12 cellular contexts compared by ENCODE assay signal in genomic region chr14:75984674-75985073, GRCh38. TPM values are rescaled to one million over a fixed set of nuclear protein-coding genes. Genes with fewer than 3 reads are reported as not detected.
DNase-seq lines count a peak whose midpoint lies in the region; ATAC-seq, FAIRE-seq and TF ChIP-seq lines count a peak whose summit lies in the region.
"Had no signal": no experiment of that assay in that cellular context is flagged by ENCODE, and none has a peak within 500 bp of the region (broad histone marks: within the 10 kb centered on the region; RNA-seq: fewer than 3 reads in every experiment).

No MANE protein-coding gene starts in this region.

- POLR2A ChIA-PET in CD8-positive, alpha-beta memory T cell (lab: Charles Lee), result no interaction called here

- TF ChIP-seq CTCF in astrocyte (IDR thresholded peaks at IDR 0.05; ENCODE audit: insufficient read depth, low read depth, low read length), result no peak
- no peak for TF ChIP-seq CTCF in nephron (IDR thresholded peaks at IDR 0.05; ENCODE audit: unreplicated experiment in 3 of 3)

- H3K27me3 Mint-ChIP-seq in CD4-positive, CD25-positive, alpha-beta regulatory T cell, result no peaks in the 10 kb centered on the region
- peaks cover 0 to 5% of the 10 kb centered on the region in 2 donors for H3K27me3 Mint-ChIP-seq in CD8-positive, alpha-beta memory T cell
- no peaks in the 10 kb centered on the region for H3K27me3 Mint-ChIP-seq in astrocyte (ENCODE audit: low read depth, unreplicated experiment)
- no peaks in the 10 kb centered on the region for H3K27me3 Mint-ChIP-seq in nephron (ENCODE audit: low read depth)

- H3K36me3 Mint-ChIP-seq in CD4-positive, CD25-positive, alpha-beta regulatory T cell, result peaks cover 5% of the 10 kb centered on the region
- H3K36me3 Mint-ChIP-seq in CD8-positive, alpha-beta memory T cell, result peaks cover 0 to 8% (median 0%) of the 10 kb centered on the region in 3 donors
- H3K36me3 Mint-ChIP-seq in astrocyte (ENCODE audit: low read depth, unreplicated experiment) (no peaks in the 10 kb centered on the region), nephron (ENCODE audit: low read depth) (peaks cover 3% of the 10 kb centered on the region)

- no peak overlapping the region for H3K27ac ChIP-seq in CD4-positive, CD25-positive, alpha-beta regulatory T cell (ENCODE audit: insufficient read depth, low read length, poor library complexity, severe bottlenecking)
- no peak overlapping the region for H3K27ac ChIP-seq in CD8-positive, alpha-beta memory T cell (ENCODE audit: low read depth, low read length)
- no peak overlapping the region for H3K27ac ChIP-seq in astrocyte (ENCODE audit: low read depth, low read length)

- no peaks in the 10 kb centered on the region for H3K9me3 ChIP-seq in CD4-positive, CD25-positive, alpha-beta regulatory T cell (ENCODE audit: control insufficient read depth in 2 of 2, low read length in 2 of 2)
- no peaks in the 10 kb centered on the region for H3K9me3 ChIP-seq in CD8-positive, alpha-beta memory T cell (ENCODE audit: low read length)
- no peaks in the 10 kb centered on the region for H3K9me3 ChIP-seq in astrocyte (ENCODE audit: insufficient read depth, low read depth, low read length)

- peak overlapping the region; percentile 88 to 95 (median 91) for H3K4me3 Mint-ChIP-seq in CD4-positive, CD25-positive, alpha-beta regulatory T cell
- peak overlapping the region; percentile 11 to 95 (median 59) for H3K4me3 Mint-ChIP-seq in CD8-positive, alpha-beta memory T cell
- H3K4me3 Mint-ChIP-seq in astrocyte (ENCODE audit: unreplicated experiment), result peak overlapping the region; percentile 96
- peak overlapping the region; percentile 83 to 97 (median 92) for H3K4me3 Mint-ChIP-seq in nephron

- CTCF ChIA-PET in CD8-positive, alpha-beta memory T cell (lab: Charles Lee), result interaction anchor here (1.6 to 6.1 kb wide), 3 partner anchors 78 to 407 kb away, joined by 6 to 71 read pairs (median 7); no protein-coding TSS in a partner anchor

- ATAC-seq in CD4-positive, CD25-positive, alpha-beta regulatory T cell (ENCODE audit: low read depth in 2 of 2), result no peak
- ATAC-seq in HG03571 (IDR thresholded peaks at IDR 0.05; ENCODE audit: unreplicated experiment), result no peak
- ATAC-seq: activated CD4-positive, CD25-positive, alpha-beta regulatory T cell treated with anti-CD3 and anti-CD28 coated beads, Interleukin-2, amount 50 U/mL, for 24 hours; activated T-cell treated with anti-CD3 and anti-CD28 coated beads, Interleukin-2, amount 50 U/mL, for 72 hours had no signal

- no peaks in the 10 kb centered on the region for H4K20me1 ChIP-seq in astrocyte (ENCODE audit: insufficient read depth, low read length)

- H3K4me2 ChIP-seq in astrocyte (ENCODE audit: low read length), result no peak overlapping the region

- no peak overlapping the region for H3K9ac ChIP-seq in astrocyte (ENCODE audit: low read length)

- peaks cover 28% of the 10 kb centered on the region for H3K4me1 ChIP-seq in CD4-positive, CD25-positive, alpha-beta regulatory T cell (ENCODE audit: control insufficient read depth, insufficient read depth, low read length, poor library complexity, severe bottlenecking)
- peaks cover 16% of the 10 kb centered on the region for H3K4me1 ChIP-seq in CD8-positive, alpha-beta memory T cell (ENCODE audit: insufficient read depth, low read length)
- peaks cover 30% of the 10 kb centered on the region for H3K4me1 ChIP-seq in astrocyte (ENCODE audit: insufficient read depth, low read length)

- H3K4me1 Mint-ChIP-seq in CD4-positive, CD25-positive, alpha-beta regulatory T cell, result peaks cover 14 to 45% (median 28%) of the 10 kb centered on the region in 4 donors
- H3K4me1 Mint-ChIP-seq in CD8-positive, alpha-beta memory T cell, result peaks cover 30 to 49% (median 42%) of the 10 kb centered on the region in 3 donors
- peaks cover 23% of the 10 kb centered on the region for H3K4me1 Mint-ChIP-seq in astrocyte (ENCODE audit: low read depth, unreplicated experiment)
- H3K4me1 Mint-ChIP-seq in nephron, result peaks cover 57% of the 10 kb centered on the region

- peaks cover 25% of the 10 kb centered on the region for H3K79me2 ChIP-seq in astrocyte (ENCODE audit: insufficient read depth, low read length)

- H3K27me3 ChIP-seq in CD4-positive, CD25-positive, alpha-beta regulatory T cell (ENCODE audit: control insufficient read depth, insufficient read depth, low read length), result no peaks in the 10 kb centered on the region
- H3K27me3 ChIP-seq in CD8-positive, alpha-beta memory T cell (ENCODE audit: insufficient read depth, low read length, poor library complexity, severe bottlenecking), result no peaks in the 10 kb centered on the region
- no peaks in the 10 kb centered on the region for H3K27me3 ChIP-seq in astrocyte (ENCODE audit: insufficient read depth, low read length)
- H3K27me3 ChIP-seq: dorsolateral prefrontal cortex had no signal

- H2AFZ ChIP-seq in astrocyte (ENCODE audit: low read depth, low read length), result no peak overlapping the region

- no peak for DNase-seq in CD4-positive, CD25-positive, alpha-beta regulatory T cell
- DNase-seq in CD8-positive, alpha-beta memory T cell, result no peak
- DNase-seq in astrocyte (ENCODE audit: low read depth), result no peak
- DNase-seq in COLO829 (ENCODE audit: low spot score), result no peak
- no peak for DNase-seq in NCI-H187 (lab: John Stamatoyannopoulos, UW)
- DNase-seq: activated T-cell treated with anti-CD3 and anti-CD28 coated beads, Interleukin-2, amount 50 U/mL, for 72 hours; dorsolateral prefrontal cortex; NCI-H1048; stimulated activated CD4-positive, alpha-beta T cell treated with anti-CD3 and anti-CD28 coated beads, Interleukin-4, amount 100 ng/mL, for 24 hours had no signal

- H3K4me3 ChIP-seq in CD4-positive, CD25-positive, alpha-beta regulatory T cell (ENCODE audit: low read depth, low read length), result no peak overlapping the region
- no peak overlapping the region for H3K4me3 ChIP-seq in CD8-positive, alpha-beta memory T cell (ENCODE audit: low read length)
- no peak overlapping the region for H3K4me3 ChIP-seq in astrocyte (ENCODE audit: insufficient read depth, low read depth, low read length)

- FAIRE-seq in astrocyte (lab: Jason Lieb, UNC), result no peak

- H3K27ac Mint-ChIP-seq in CD4-positive, CD25-positive, alpha-beta regulatory T cell, result peak overlapping the region in 2 of 3 donors; percentile 90 to 92
- peak overlapping the region; percentile 25 to 96 (median 92) for H3K27ac Mint-ChIP-seq in CD8-positive, alpha-beta memory T cell
- H3K27ac Mint-ChIP-seq in astrocyte (ENCODE audit: unreplicated experiment), result no peak overlapping the region
- peak overlapping the region; percentile 84 to 94 (median 91) for H3K27ac Mint-ChIP-seq in nephron

- no peaks in the 10 kb centered on the region for H3K9me3 Mint-ChIP-seq in CD4-positive, CD25-positive, alpha-beta regulatory T cell
- H3K9me3 Mint-ChIP-seq in CD8-positive, alpha-beta memory T cell, result no peaks in the 10 kb centered on the region
- H3K9me3 Mint-ChIP-seq in astrocyte (ENCODE audit: unreplicated experiment), result no peaks in the 10 kb centered on the region
- no peaks in the 10 kb centered on the region for H3K9me3 Mint-ChIP-seq in nephron
- H3K9me3 Mint-ChIP-seq: activated T-cell treated with anti-CD3 and anti-CD28 coated beads, Interleukin-2, amount 50 U/mL, for 72 hours had no signal

- H3K36me3 ChIP-seq in CD4-positive, CD25-positive, alpha-beta regulatory T cell (ENCODE audit: control insufficient read depth, insufficient read depth, low read length), result no peaks in the 10 kb centered on the region
- H3K36me3 ChIP-seq in CD8-positive, alpha-beta memory T cell (ENCODE audit: insufficient read depth, low read length), result no peaks in the 10 kb centered on the region
- no peaks in the 10 kb centered on the region for H3K36me3 ChIP-seq in astrocyte (ENCODE audit: insufficient read depth, low read length)

RNA-seq across cellular contexts. Expression of gene IFT43, which starts 0.9 kb away (rescaled TPM):
- 9.9 TPM for total RNA-seq in CD4-positive, CD25-positive, alpha-beta regulatory T cell
- polyA plus RNA-seq in CD4-positive, CD25-positive, alpha-beta regulatory T cell, result 10 to 100 TPM; 13.5 to 20.0 (median 15.9) TPM
- total RNA-seq in CD8-positive, alpha-beta memory T cell, result 10 to 100 TPM; 12.6 to 14.4 TPM
- polyA plus RNA-seq in CD8-positive, alpha-beta memory T cell, result 14.2 TPM
- 29.4 and 35.2 TPM in 2 replicates for total RNA-seq in astrocyte

RNA-seq across cellular contexts. Expression of gene TGFB3, which starts 2.9 kb away (rescaled TPM):
- 7.4 TPM for total RNA-seq in CD4-positive, CD25-positive, alpha-beta regulatory T cell
- under 1 TPM in 3 of 4 donors, not detected in 1; 0.16 to 0.93 (median 0.38) TPM for polyA plus RNA-seq in CD4-positive, CD25-positive, alpha-beta regulatory T cell
- total RNA-seq in CD8-positive, alpha-beta memory T cell, result 1 to 10 TPM; 2.6 to 2.8 TPM
- polyA plus RNA-seq in CD8-positive, alpha-beta memory T cell, result 0.32 TPM
- total RNA-seq in astrocyte, result 30.5 and 31.1 TPM in 2 replicates
